22 cellular contexts compared by ENCODE assay signal in genomic region chr9:75907863-75908262, GRCh38.
"Had no signal": no experiment of that assay in that cellular context is flagged by ENCODE, and none has a peak within 500 bp of the region (broad histone marks: within the 10 kb centered on the region; RNA-seq: fewer than 3 reads in every experiment).

No MANE protein-coding gene starts in this region.

- H3K4me3 ChIP-seq: body of pancreas, dorsolateral prefrontal cortex, lung, neural progenitor cell, prostate gland, suprapubic skin, upper lobe of right lung had no signal

- H3K4me3 Mint-ChIP-seq: activated naive CD4-positive, alpha-beta T cell treated with anti-CD3 and anti-CD28 coated beads, Interleukin-2, amount 50 U/mL, for 24 hours; activated T-cell treated with anti-CD3 and anti-CD28 coated beads, Interleukin-2, amount 50 U/mL, for 72 hours; endodermal cell; neural progenitor cell; stimulated activated naive CD8-positive, alpha-beta T cell treated with anti-CD3 and anti-CD28 coated beads, Interleukin-15, Interleukin-2, amounts not matched to agents 100 ng/mL and 50 ng/mL, for 24 hours had no signal

- H3K9me3 Mint-ChIP-seq: activated naive CD4-positive, alpha-beta T cell treated with anti-CD3 and anti-CD28 coated beads, Interleukin-2, amount 50 U/mL, for 24 hours; activated T-cell treated with anti-CD3 and anti-CD28 coated beads, Interleukin-2, amount 50 U/mL, for 72 hours; endodermal cell; stimulated activated naive CD8-positive, alpha-beta T cell treated with anti-CD3 and anti-CD28 coated beads, Interleukin-15, Interleukin-2, amounts not matched to agents 100 ng/mL and 50 ng/mL, for 24 hours had no signal

- ATAC-seq: activated T-cell treated with anti-CD3 and anti-CD28 coated beads, Interleukin-2, amount 50 U/mL, for 72 hours; upper lobe of right lung had no signal

- DNase-seq: activated CD4-positive, alpha-beta T cell treated with anti-CD3 and anti-CD28 coated beads, Interleukin-2, amount 50 U/mL, for 4 hours; activated gamma-delta T cell; activated T-cell treated with anti-CD3 and anti-CD28 coated beads, Interleukin-2, amount 50 U/mL, for 72 hours; body of pancreas; caudate nucleus; dorsolateral prefrontal cortex; endodermal cell; foreskin melanocyte; glutamatergic neuron; hypothalamus; islet precursor cell; midbrain; SW 1271; T-helper 2 cell; upper lobe of right lung had no signal

- H3K4me1 Mint-ChIP-seq: neural progenitor cell had no signal

- H3K4me1 ChIP-seq: prostate gland, suprapubic skin, upper lobe of right lung had no signal

- H3K27ac ChIP-seq: body of pancreas, dorsolateral prefrontal cortex, epithelial cell of prostate, neural progenitor cell, prostate gland, suprapubic skin, upper lobe of right lung had no signal

- H3K36me3 ChIP-seq: neural progenitor cell, prostate gland, suprapubic skin, upper lobe of right lung had no signal

- H3K27me3 Mint-ChIP-seq: activated naive CD4-positive, alpha-beta T cell treated with anti-CD3 and anti-CD28 coated beads, Interleukin-2, amount 50 U/mL, for 24 hours; stimulated activated naive CD8-positive, alpha-beta T cell treated with anti-CD3 and anti-CD28 coated beads, Interleukin-15, Interleukin-2, amounts not matched to agents 100 ng/mL and 50 ng/mL, for 24 hours had no signal

- H2AFZ ChIP-seq: neural progenitor cell had no signal

- H3K9ac ChIP-seq: neural progenitor cell had no signal

- H3K4me2 ChIP-seq: neural progenitor cell had no signal

- H3K9me3 ChIP-seq: body of pancreas, prostate gland, suprapubic skin, upper lobe of right lung had no signal

- H3K27me3 ChIP-seq: body of pancreas, dorsolateral prefrontal cortex, neural progenitor cell, suprapubic skin, upper lobe of right lung had no signal

- H3K27ac Mint-ChIP-seq: activated naive CD4-positive, alpha-beta T cell treated with anti-CD3 and anti-CD28 coated beads, Interleukin-2, amount 50 U/mL, for 24 hours; activated T-cell treated with anti-CD3 and anti-CD28 coated beads, Interleukin-2, amount 50 U/mL, for 72 hours; endodermal cell; neural progenitor cell; stimulated activated naive CD8-positive, alpha-beta T cell treated with anti-CD3 and anti-CD28 coated beads, Interleukin-15, Interleukin-2, amounts not matched to agents 100 ng/mL and 50 ng/mL, for 24 hours had no signal
